ENCODE assay signal across 23 cellular contexts in genomic region chr1:145740269-145740668, GRCh38. TPM values are rescaled to one million over a fixed set of nuclear protein-coding genes. Genes with fewer than 3 reads are reported as not detected.
DNase-seq lines count a peak whose midpoint lies in the region; TF ChIP-seq lines count a peak whose summit lies in the region.
"Had no signal": no experiment of that assay in that cellular context is flagged by ENCODE, and none has a peak within 500 bp of the region (broad histone marks: within the 10 kb centered on the region; RNA-seq: fewer than 3 reads in every experiment).

No MANE protein-coding gene starts in this region.

- POLR2A ChIA-PET in A673 (lab: Charles Lee; ENCODE audit: low non-redundant PET), result no interaction called here

- BruUV-seq in A673 (replicated peaks; lab: Mats Ljungman, UMichigan), result no TSS peak

- intact Hi-C loops in A673 (cut with micrococcal nuclease; ENCODE audit: unreplicated experiment), result no loop called here

- H3K4me1 ChIP-seq in A673 (ENCODE audit: insufficient read depth, low read length, poor library complexity, severe bottlenecking), result no peaks in the 10 kb centered on the region
- H3K4me1 ChIP-seq: breast epithelium, gastroesophageal sphincter, neural progenitor cell had no signal

- H3K4me3 ChIP-seq in fibroblast of villous mesenchyme (ENCODE audit: low read depth, low read length) (no peak overlapping the region), A673 (ENCODE audit: low read depth, low read length, poor library complexity, severe bottlenecking) (no peak overlapping the region)
- H3K4me3 ChIP-seq: breast epithelium, gastroesophageal sphincter, neural progenitor cell had no signal

- CTCF ChIA-PET in A673 (lab: Charles Lee), result no interaction called here

- H3K27me3 ChIP-seq in A673 (replicated peaks; ENCODE audit: insufficient read depth, low read depth, low read length, poor library complexity), result no peaks in the 10 kb centered on the region
- H3K27me3 ChIP-seq: breast epithelium, gastroesophageal sphincter, neural progenitor cell had no signal

- H3K27ac ChIP-seq in 22Rv1, result peak overlapping the region; percentile 61
- no peak overlapping the region for H3K27ac ChIP-seq in A673 (ENCODE audit: low read depth, low read length, poor library complexity, severe bottlenecking)
- H3K27ac ChIP-seq: breast epithelium, gastroesophageal sphincter, KMS-11, neural progenitor cell had no signal

- TF ChIP-seq CTCF in 22Rv1 (IDR thresholded peaks at IDR 0.05), result no peak
- TF ChIP-seq CTCF in fibroblast of villous mesenchyme (IDR thresholded peaks at IDR 0.05; ENCODE audit: insufficient read depth, low read depth, low read length), result no peak
- TF ChIP-seq CTCF in A673 (conservative IDR thresholded peaks at IDR 0.05; ENCODE audit: low read depth, low read length), result no peak

- DNase-seq in H4 (ENCODE audit: low spot score) (peak; percentile 84), amniotic stem cell (lab: John Stamatoyannopoulos, UW) (peak; percentile 65), fibroblast of villous mesenchyme (ENCODE audit: low read depth) (peak; percentile 94), NCI-H748 treated with DMSO at 0.1 percent for 48 hours (lab: John Stamatoyannopoulos, UW) (no peak), NCI-H187 treated with DMSO at 0.1 percent for 48 hours (lab: John Stamatoyannopoulos, UW) (no peak), DMS79 (lab: John Stamatoyannopoulos, UW) (no peak), A673 (ENCODE audit: low spot score) (no peak)
- DNase-seq: ACHN; activated CD4-positive, alpha-beta T cell treated with anti-CD3 and anti-CD28 coated beads for 1 hour; activated CD8-positive, alpha-beta memory T cell treated with anti-CD3 and anti-CD28 coated beads, Interleukin-2, amount 50 U/mL, for 4 hours; activated naive CD4-positive, alpha-beta T cell treated with Interleukin-2 at 50 U/mL for 16 hours; COR-L47; effector memory CD8-positive, alpha-beta T cell; stimulated activated CD4-positive, alpha-beta T cell treated with anti-CD3 and anti-CD28 coated beads, Interleukin-4, amount 100 ng/mL, for 1 hour; T-helper 2 cell; trophoblast cell had no signal

- H3K9me3 ChIP-seq in A673 (ENCODE audit: low read depth, low read length, poor library complexity, severe bottlenecking), result no peaks in the 10 kb centered on the region
- H3K9me3 ChIP-seq: breast epithelium, gastroesophageal sphincter had no signal

- peaks cover 6% of the 10 kb centered on the region for H3K36me3 ChIP-seq in A673 (ENCODE audit: insufficient read depth, low read length, poor library complexity, severe bottlenecking)
- H3K36me3 ChIP-seq: breast epithelium had no signal

RNA-seq across cellular contexts. Expression of gene CD160, which starts 21.0 kb away (rescaled TPM):
- not detected in 2 replicates for total RNA-seq in H4 (2014; rRNA removed; shearing (Covaris generic))
- total RNA-seq in fibroblast of villous mesenchyme, result under 0.01 TPM in 2 replicates
- not detected in 2 replicates for total RNA-seq in A673 (2021)
- total RNA-seq: mesenteric fat pad, Right ventricle myocardium inferior had no signal

RNA-seq across cellular contexts. Expression of gene PDZK1, which starts 33.1 kb away (rescaled TPM):
- not detected in 2 replicates for total RNA-seq in H4 (2014; rRNA removed; shearing (Covaris generic))
- under 0.01 and 0.32 TPM in 2 replicates for total RNA-seq in fibroblast of villous mesenchyme
- 0.39 and 0.52 TPM in 2 replicates for total RNA-seq in A673 (2021)
- total RNA-seq: mesenteric fat pad had no signal

Comparison
In these comparisons a context has a peak if more than half of its experiments do, and no peak if none do; other contexts are left out.
1. DNase-seq: peak in H4 (single experiment), amniotic stem cell (single experiment) and fibroblast of villous mesenchyme (single experiment); none in NCI-H748 treated with DMSO at 0.1 percent for 48 hours (single experiment), NCI-H187 treated with DMSO at 0.1 percent for 48 hours (single experiment), DMS79 (single experiment) and A673 (single experiment).